Comparison of ENCODE assay signal across 8 cellular contexts in genomic region chr3:53269888-53270880, GRCh38. TPM values are rescaled to one million over a fixed set of nuclear protein-coding genes. Genes with fewer than 3 reads are reported as not detected.
DNase-seq lines count a peak whose midpoint lies in the region; ATAC-seq, FAIRE-seq and TF ChIP-seq lines count a peak whose summit lies in the region.

No MANE protein-coding gene starts in this region.

- in situ Hi-C loops in IMR-90 (cut with MboI; ENCODE audit: low sequenced_read_pairs) = no loop called here

- intact Hi-C loops in IMR-90 (cut with micrococcal nuclease) (no loop called here), kidney (cut with DNase I) (no loop called here)

- peak overlapping the region; percentile 91 for H3K18ac ChIP-seq in IMR-90 (ENCODE audit: low read depth, low read length)

- no peak; the same call in 1 of the 2 replicates for TF ChIP-seq CTCF in AG09319 (IDR thresholded peaks at IDR 0.05; ENCODE audit: low read depth, low read length)
- 0 out of 2 replicates have a peak, but pooled peaks have one; percentile 5 for TF ChIP-seq CTCF in IMR-90 (conservative IDR thresholded peaks at IDR 0.05; ENCODE audit: low read depth, low read length)
- no peak for TF ChIP-seq CTCF in RWPE1 (conservative IDR thresholded peaks at IDR 0.05; ENCODE audit: low read depth)
- peak; percentile 2 for TF ChIP-seq CTCF in kidney (IDR thresholded peaks at IDR 0.05; ENCODE audit: borderline replicate concordance, extremely low read depth, insufficient read depth)

- peak overlapping the region; percentile 98 for H2AK9ac ChIP-seq in IMR-90 (replicated peaks; ENCODE audit: low read depth, low read length, poor library complexity)

- 0 out of 2 replicates have a peak, but pooled peaks have one; percentile 13 for TF ChIP-seq RAD21 in IMR-90 (IDR thresholded peaks at IDR 0.05; ENCODE audit: low read length)

- H3K79me1 ChIP-seq in IMR-90 (ENCODE audit: low read depth in 1 of 2, low read length in 2 of 2) = peaks cover 0 to 10% of the 10 kb centered on the region in 2 experiments; a peak in 2 of 4 replicates

- no peaks in the 10 kb centered on the region for H4K20me1 ChIP-seq in IMR-90 (ENCODE audit: insufficient read depth, low read length)

- H3K27ac ChIP-seq in IMR-90 (ENCODE audit: insufficient read depth, low read length) (peak overlapping the region; percentile 98), RWPE1 (peak overlapping the region; percentile 97), kidney (ENCODE audit: low read depth in 2 of 2, low read length in 2 of 2) (peak overlapping the region; percentile 74 to 80), small intestine (ENCODE audit: low read depth in 1 of 2, low read length in 1 of 2) (peak overlapping the region in 1 of 2 donors; percentile 8)

- CTCF ChIA-PET in IMR-90 (lab: Yijun Ruan, JAX) = interaction anchor here (0.5 kb wide), 1 partner anchor 79 kb away, joined by 3 read pairs; no protein-coding TSS in a partner anchor
- CTCF ChIA-PET in RWPE1 (lab: Yijun Ruan, JAX) = interaction anchor here (0.6 to 0.7 kb wide), 3 partner anchors 10 to 156 kb away, joined by 3 read pairs; no protein-coding TSS in a partner anchor

- H4K91ac ChIP-seq in IMR-90 (ENCODE audit: insufficient read depth, low read depth, low read length) = peak overlapping the region; percentile 99

- H3K4me1 ChIP-seq in IMR-90 (ENCODE audit: control insufficient read depth, insufficient read depth, low read length) (peaks cover 11% of the 10 kb centered on the region), kidney (ENCODE audit: control insufficient read depth in 1 of 2, insufficient read depth in 1 of 2, low read depth in 1 of 2, low read length in 2 of 2) (peaks cover 5 to 10% of the 10 kb centered on the region in 2 donors), small intestine (ENCODE audit: control insufficient read depth in 2 of 2, insufficient read depth in 1 of 2, low read depth in 1 of 2, low read length in 1 of 2) (no peaks in the 10 kb centered on the region)

- POLR2A ChIA-PET in IMR-90 (lab: Charles Lee; ENCODE audit: unreplicated experiment) = interaction anchor here (0.6 to 1.2 kb wide), 3 partner anchors 8 to 33 kb away, joined by 3 to 4 read pairs (median 3); partner anchors contain the start of gene TKT
- POLR2A ChIA-PET in RWPE1 (lab: Yijun Ruan, JAX; ENCODE audit: low non-redundant PET) = no interaction called here

- TF ChIP-seq POLR2A in IMR-90 (IDR thresholded peaks at IDR 0.05; ENCODE audit: low read depth, low read length) = peak; percentile 55; the same call in 1 of the 2 replicates

- no peak overlapping the region for H3K4me3 ChIP-seq in IMR-90 (ENCODE audit: insufficient read depth, low read depth, low read length)
- H3K4me3 ChIP-seq in kidney (ENCODE audit: low read length in 2 of 2) = no peak overlapping the region
- H3K4me3 ChIP-seq in small intestine (ENCODE audit: low read depth in 1 of 2, low read length in 2 of 2) = no peak overlapping the region

- H3K9ac ChIP-seq in IMR-90 (ENCODE audit: low read depth, low read length) = peak overlapping the region; percentile 63
- peak overlapping the region in 1 of 2 donors; percentile 61 for H3K9ac ChIP-seq in kidney (ENCODE audit: low read length in 2 of 2)

- H3K27me3 ChIP-seq in IMR-90 (ENCODE audit: control insufficient read depth, insufficient read depth, low read length) = no peaks in the 10 kb centered on the region
- H3K27me3 ChIP-seq in small intestine (ENCODE audit: control insufficient read depth in 2 of 2, insufficient read depth in 2 of 2, low read length in 2 of 2) = no peaks in the 10 kb centered on the region

- 19% methylated on average over 6 of the region's 12 CpGs; no CpG with 5 or more reads in 1 of the 2 experiments for WGBS in IMR-90 (ENCODE audit: extremely low coverage in 2 of 2, insufficient read length in 1 of 2), 2 experiments
- WGBS in small intestine, 3 donors = 27 to 41% (median 39%) methylated on average over 12 of the region's 12 CpGs

- 0 out of 2 replicates have a peak overlapping the region, but pooled peaks have one; percentile 1 for H3K4me2 ChIP-seq in IMR-90 (ENCODE audit: low read depth, low read length)

- H2AK5ac ChIP-seq in IMR-90 (ENCODE audit: low read depth, low read length) = peak overlapping the region; percentile 96

- H3K23ac ChIP-seq in IMR-90 (ENCODE audit: low read depth, low read length) = peak overlapping the region; percentile 100

- peak overlapping the region; percentile 99 for H3K56ac ChIP-seq in IMR-90 (ENCODE audit: extremely low read depth, insufficient read depth, low read length)

- H2BK15ac ChIP-seq in IMR-90 (ENCODE audit: low read depth, low read length) = peak overlapping the region; percentile 81; the same call in 2 of the 3 replicates

- peak overlapping the region; percentile 97 for H3K4ac ChIP-seq in IMR-90 (ENCODE audit: low read depth, low read length)

- no peak for FAIRE-seq in kidney (lab: Jason Lieb, UNC)
- no peak for FAIRE-seq in small intestine (lab: Jason Lieb, UNC)

- peak overlapping the region; percentile 96 for H3K14ac ChIP-seq in IMR-90 (replicated peaks; ENCODE audit: low read depth, low read length)

- dilution Hi-C loops in IMR-90 (cut with HindIII; ENCODE audit: low sequenced_read_pairs, unreplicated experiment) = no loop called here

- H3K9me1 ChIP-seq in IMR-90 (ENCODE audit: insufficient read depth, low read length) = peaks cover 14% of the 10 kb centered on the region; the same call in 1 of the 2 replicates

- no TSS peak for BruUV-seq in IMR-90 (replicated peaks; lab: Mats Ljungman, UMichigan)

- ATAC-seq in GM18868 (IDR thresholded peaks at IDR 0.05; ENCODE audit: unreplicated experiment) (peak; percentile 85), IMR-90 (ENCODE audit: low read depth) (peak; percentile 98)

- DNase-seq in AG09319 (ENCODE audit: extremely low read depth, low read depth) (peak; percentile 98), IMR-90 (peak; percentile 98), RWPE1 (ENCODE audit: low spot score) (peak; percentile 97), cerebellar cortex (ENCODE audit: low spot score) (peak; percentile 76), kidney (peak; percentile 94), small intestine (peak; percentile 78)
- DNase-seq in effector CD8-positive, alpha-beta T cell (lab: John Stamatoyannopoulos, UW) = no peak

- H2AFZ ChIP-seq in IMR-90 (replicated peaks; ENCODE audit: low read length, poor library complexity) = peak overlapping the region; percentile 87

- H2BK20ac ChIP-seq in IMR-90 (ENCODE audit: low read depth, low read length) = peak overlapping the region; percentile 100

- H4K8ac ChIP-seq in IMR-90 (ENCODE audit: low read depth in 2 of 2, low read length in 2 of 2) = peak overlapping the region; percentile 88 to 99

- H3K9me3 ChIP-seq in IMR-90 (ENCODE audit: control insufficient read depth, insufficient read depth, low read length) (no peaks in the 10 kb centered on the region), kidney (ENCODE audit: control insufficient read depth in 1 of 2, low read length in 2 of 2) (no peaks in the 10 kb centered on the region), small intestine (ENCODE audit: control insufficient read depth, low read depth) (no peaks in the 10 kb centered on the region)

- peak overlapping the region; percentile 90 for H4K5ac ChIP-seq in IMR-90 (ENCODE audit: low read depth, low read length)

- H2BK5ac ChIP-seq in IMR-90 (ENCODE audit: low read depth, low read length, poor library complexity, severe bottlenecking) = peak overlapping the region; percentile 99

- peak overlapping the region; percentile 98 for H2BK120ac ChIP-seq in IMR-90 (ENCODE audit: low read depth, low read length)

- H3K36me3 ChIP-seq in IMR-90 (ENCODE audit: control insufficient read depth, insufficient read depth, low read length) = no peaks in the 10 kb centered on the region
- no peaks in the 10 kb centered on the region for H3K36me3 ChIP-seq in kidney (ENCODE audit: control insufficient read depth in 1 of 2, insufficient read depth in 2 of 2, low read length in 2 of 2)
- H3K36me3 ChIP-seq in small intestine (ENCODE audit: control insufficient read depth in 2 of 2, insufficient read depth in 2 of 2, low read length in 2 of 2) = no peaks in the 10 kb centered on the region

TF ChIP-seq in IMR-90, 13 proteins besides CTCF, POLR2A, EP300 and RAD21 (continues in another document):
- TF ChIP-seq USF2 (IDR thresholded peaks at IDR 0.05; ENCODE audit: low read depth, low read length) = no peak
- no peak for TF ChIP-seq SMC3 (IDR thresholded peaks at IDR 0.05; ENCODE audit: low read depth, low read length)
- TF ChIP-seq NFE2L2 (IDR thresholded peaks at IDR 0.05; ENCODE audit: low read depth, low read length) = peak; percentile 100
- peak; percentile 41; the same call in 1 of the 2 replicates for TF ChIP-seq CEBPB (IDR thresholded peaks at IDR 0.05; ENCODE audit: low read depth, low read length)
- TF ChIP-seq FOS (IDR thresholded peaks at IDR 0.05; ENCODE audit: low read depth, low read length) = peak; percentile 68
- TF ChIP-seq CHD1 (IDR thresholded peaks at IDR 0.05; ENCODE audit: low read depth, low read length) = no peak
- TF ChIP-seq MXI1 (IDR thresholded peaks at IDR 0.05; ENCODE audit: borderline replicate concordance, low read depth, low read length) = peak; percentile 72; the same call in 1 of the 2 replicates
- TF ChIP-seq MAFK (IDR thresholded peaks at IDR 0.05; ENCODE audit: low read depth, low read length) = peak; percentile 96
- TF ChIP-seq RCOR1 (IDR thresholded peaks at IDR 0.05; ENCODE audit: insufficient replicate concordance, low read length) = no peak

RNA-seq across cellular contexts. Expression of gene TKT, which starts 14.4 kb away (rescaled TPM):
- total RNA-seq in IMR-90 (2012; rRNA removed) (301 and 349 TPM in 2 replicates), kidney (182 TPM)
- polyA plus RNA-seq in IMR-90 (2012; rRNA removed) (280 and 325 TPM in 2 replicates), kidney (ENCODE audit: insufficient read depth, low read depth, low replicate concordance) (224 TPM), small intestine (100 to 1,000 TPM in 1 of 3 donors, 10 to 100 TPM in 2; 58.8 to 407 (median 92.1) TPM)
- polyA plus RNA-seq in IMR-90 (2012; cell fraction: cytosol; rRNA removed) = 199 and 222 TPM in 2 replicates
- 167 and 314 TPM in 2 replicates for polyA plus RNA-seq in IMR-90 (2012; cell fraction: nucleus; rRNA removed; ENCODE audit: low replicate concordance)

Comparison
In these comparisons a context has a peak if more than half of its experiments do, and no peak if none do; other contexts are left out.
1. CTCF ChIP-seq: peak in IMR-90 (single experiment) and kidney (single experiment); none in AG09319 (single experiment) and RWPE1 (single experiment).